ENCODE assay signal across 32 cellular contexts in the genomic region with DNA sequence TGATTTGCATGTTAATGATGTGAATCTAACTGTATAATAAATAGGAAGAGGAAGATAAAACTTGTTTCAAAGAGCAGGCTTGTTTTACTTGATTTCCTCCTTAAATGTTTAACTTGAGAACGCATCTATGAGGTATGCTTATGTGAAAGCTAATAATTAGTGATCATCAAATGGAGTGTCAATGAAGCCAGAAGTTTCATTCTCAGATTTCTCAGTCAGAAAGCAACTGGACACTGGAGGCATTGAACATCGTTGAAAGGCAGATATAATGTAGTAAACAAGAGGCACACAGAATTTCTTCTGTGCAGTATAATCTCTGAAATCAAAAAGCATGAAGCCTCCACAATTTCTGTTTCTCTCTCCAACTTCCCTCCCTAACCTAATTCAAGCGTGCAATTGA.
"Had no signal": no experiment of that assay in that cellular context is flagged by ENCODE, and none has a peak within 500 bp of the region (broad histone marks: within the 10 kb centered on the region; RNA-seq: fewer than 3 reads in every experiment).

No MANE protein-coding gene starts in this region.

- H3K4me1 Mint-ChIP-seq: activated CD8-positive, alpha-beta memory T cell treated with anti-CD3 and anti-CD28 coated beads, Interleukin-2, amount 10 ng/mL, durations not matched to agents 7 days and 5 days; endodermal cell; nephron; stimulated activated memory B cell treated with anti-CD40 and anti-IgM and Interleukin-4, amounts not matched to agents 10 μg/mL and 1 μg/mL and 100 μg/mL, for 72 hours had no signal

- H3K4me3 ChIP-seq: adrenal gland, heart left ventricle, lower lobe of right lung, ovary, prostate gland, sigmoid colon, smooth muscle cell, stomach, thyroid gland, upper lobe of left lung, vagina had no signal

- H3K27ac Mint-ChIP-seq: activated CD8-positive, alpha-beta memory T cell treated with anti-CD3 and anti-CD28 coated beads, Interleukin-2, amount 10 ng/mL, durations not matched to agents 7 days and 5 days; activated CD8-positive, alpha-beta T cell treated with anti-CD3 and anti-CD28 coated beads, Interleukin-2, amount 10 ng/mL, durations not matched to agents 7 days and 5 days; activated naive CD8-positive, alpha-beta T cell; activated T-cell treated with anti-CD3 and anti-CD28 coated beads, Interleukin-2, amount 50 U/mL, for 72 hours; endodermal cell; nephron; stimulated activated memory B cell treated with anti-CD40 and anti-IgM and Interleukin-4, amounts not matched to agents 10 μg/mL and 1 μg/mL and 100 μg/mL, for 72 hours; WTC11 had no signal

- H3K27ac ChIP-seq: adrenal gland, heart left ventricle, lower lobe of right lung, ovary, prostate gland, sigmoid colon, stomach, thyroid gland, upper lobe of left lung, vagina had no signal

- H3K9me3 ChIP-seq: adrenal gland, heart left ventricle, lower lobe of right lung, ovary, prostate gland, sigmoid colon, stomach, thyroid gland, upper lobe of left lung, vagina had no signal

- H3K27me3 Mint-ChIP-seq: activated CD8-positive, alpha-beta memory T cell treated with anti-CD3 and anti-CD28 coated beads, Interleukin-2, amount 10 ng/mL, durations not matched to agents 7 days and 5 days; activated naive CD8-positive, alpha-beta T cell; stimulated activated memory B cell treated with anti-CD40 and anti-IgM and Interleukin-4, amounts not matched to agents 10 μg/mL and 1 μg/mL and 100 μg/mL, for 72 hours had no signal

- DNase-seq: activated CD4-positive, alpha-beta T cell treated with anti-CD3 and anti-CD28 coated beads for 1 hour; activated CD8-positive, alpha-beta memory T cell treated with anti-CD3 and anti-CD28 coated beads, Interleukin-2, amount 10 ng/mL, durations not matched to agents 7 days and 5 days; activated CD8-positive, alpha-beta T cell treated with anti-CD3 and anti-CD28 coated beads, Interleukin-2, amount 10 ng/mL, durations not matched to agents 7 days and 5 days; activated naive CD4-positive, alpha-beta T cell treated with Interleukin-2 at 50 U/mL for 16 hours; activated T-cell treated with anti-CD3 and anti-CD28 coated beads, Interleukin-2, amount 50 U/mL, for 72 hours; adrenal gland; caudate nucleus; endodermal cell; foreskin fibroblast; heart left ventricle; hypothalamus; kidney glomerular epithelial cell; lower lobe of right lung; mesendoderm; ovary; sigmoid colon; stimulated activated CD4-positive, alpha-beta T cell treated with anti-CD3 and anti-CD28 coated beads, Interleukin-1b, Interleukin-23, amount 100 ng/mL, for 48 hours; stimulated activated CD4-positive, alpha-beta T cell treated with anti-CD3 and anti-CD28 coated beads, Interleukin-4, amount 100 ng/mL, for 4 hours; stimulated activated CD8-positive, alpha-beta memory T cell treated with anti-CD3 and anti-CD28 coated beads, Interleukin-4, amount 100 ng/mL, for 48 hours; stomach; T-helper 2 cell; thyroid gland; upper lobe of left lung had no signal

- H3K4me3 Mint-ChIP-seq: activated CD8-positive, alpha-beta memory T cell treated with anti-CD3 and anti-CD28 coated beads, Interleukin-2, amount 10 ng/mL, durations not matched to agents 7 days and 5 days; activated CD8-positive, alpha-beta T cell treated with anti-CD3 and anti-CD28 coated beads, Interleukin-2, amount 10 ng/mL, durations not matched to agents 7 days and 5 days; activated naive CD8-positive, alpha-beta T cell; activated T-cell treated with anti-CD3 and anti-CD28 coated beads, Interleukin-2, amount 50 U/mL, for 72 hours; endodermal cell; nephron; stimulated activated memory B cell treated with anti-CD40 and anti-IgM and Interleukin-4, amounts not matched to agents 10 μg/mL and 1 μg/mL and 100 μg/mL, for 72 hours; WTC11 had no signal

- H3K4me1 ChIP-seq: adrenal gland, heart left ventricle, lower lobe of right lung, prostate gland, sigmoid colon, stomach, thyroid gland, upper lobe of left lung, vagina had no signal

- H3K36me3 ChIP-seq: heart left ventricle, lower lobe of right lung, ovary, prostate gland, sigmoid colon, stomach, thyroid gland, upper lobe of left lung, vagina had no signal

- H3K36me3 Mint-ChIP-seq: activated CD8-positive, alpha-beta memory T cell treated with anti-CD3 and anti-CD28 coated beads, Interleukin-2, amount 10 ng/mL, durations not matched to agents 7 days and 5 days; activated naive CD8-positive, alpha-beta T cell; stimulated activated memory B cell treated with anti-CD40 and anti-IgM and Interleukin-4, amounts not matched to agents 10 μg/mL and 1 μg/mL and 100 μg/mL, for 72 hours; WTC11 had no signal

- H3K27me3 ChIP-seq: adrenal gland, heart left ventricle, ovary, sigmoid colon, stomach, thyroid gland, upper lobe of left lung, vagina had no signal

- ATAC-seq: activated CD8-positive, alpha-beta memory T cell treated with anti-CD3 and anti-CD28 coated beads, Interleukin-2, amount 10 ng/mL, durations not matched to agents 7 days and 5 days; activated CD8-positive, alpha-beta T cell treated with anti-CD3 and anti-CD28 coated beads, Interleukin-2, amount 10 ng/mL, durations not matched to agents 7 days and 5 days; activated T-cell treated with anti-CD3 and anti-CD28 coated beads, Interleukin-2, amount 50 U/mL, for 72 hours; esophagus mucosa; heart left ventricle; left lobe of liver; lower lobe of right lung; stimulated activated memory B cell treated with anti-CD40 and anti-IgM and Interleukin-4, amounts not matched to agents 10 μg/mL and 1 μg/mL and 100 μg/mL, for 72 hours; WTC11 had no signal

- H3K9me3 Mint-ChIP-seq: endodermal cell, nephron had no signal
